22 cellular contexts compared by ENCODE assay signal in genomic region chr11:102784380-102784779, GRCh38. TPM values are rescaled to one million over a fixed set of nuclear protein-coding genes. Genes with fewer than 3 reads are reported as not detected.
A peak's percentile ranks its signal among the peaks of the same experiment; 100 is the strongest.
DNase-seq lines count a peak whose midpoint lies in the region; ATAC-seq, FAIRE-seq and TF ChIP-seq lines count a peak whose summit lies in the region.
"Had no signal": no experiment of that assay in that cellular context is flagged by ENCODE, and none has a peak within 500 bp of the region (broad histone marks: within the 10 kb centered on the region; RNA-seq: fewer than 3 reads in every experiment).

No MANE protein-coding gene starts in this region.

- FAIRE-seq in HepG2 (lab: Jason Lieb, UNC) = no peak
- FAIRE-seq: A204.1, G401.6, GM18507, H54 had no signal

- ATAC-seq in HepG2 = no peak
- ATAC-seq in right lobe of liver = no peak
- ATAC-seq in foreskin keratinocyte = no peak
- ATAC-seq: GM23338 had no signal

- DNase-seq in HepG2 (ENCODE audit: low spot score) = no peak
- no peak for DNase-seq in right lobe of liver
- no peak for DNase-seq in foreskin keratinocyte
- DNase-seq in EL = no peak
- no peak for DNase-seq in NCI-H446 (lab: John Stamatoyannopoulos, UW)
- DNase-seq: ACHN; BE2C; C1 segment of cervical spinal cord; CD4-positive, CD25-positive, alpha-beta regulatory T cell; CD8-positive, alpha-beta memory T cell; DMS 273 treated with DMSO at 0.1 percent for 48 hours; DMS53; DND-41; HCEC 1CT; HFFc6 had no signal

- no peaks in the 10 kb centered on the region for H4K20me1 ChIP-seq in HepG2 (ENCODE audit: insufficient read depth, low read length)

- 26% methylated on average over 3 of the region's 3 CpGs for WGBS in HepG2 (ENCODE audit: low lambda C conversion rate)
- WGBS in right lobe of liver (ENCODE audit: insufficient coverage, low coverage, low lambda C conversion rate, missing lambda C conversion rate) = 72% methylated on average over 3 of the region's 3 CpGs

- CTCF ChIA-PET in HepG2 (lab: Yijun Ruan, JAX; ENCODE audit: low intra/inter-chr PET ratio, low total read pairs) = no interaction called here

- BruUV-seq in HepG2 (replicated peaks; lab: Mats Ljungman, UMichigan) = no TSS peak

- H3K4me3 ChIP-seq in HepG2 (replicated peaks in 1 of 3; ENCODE audit: insufficient read depth in 1 of 3, low read depth in 2 of 3, low read length in 3 of 3) = no peak overlapping the region
- no peak overlapping the region for H3K4me3 ChIP-seq in right lobe of liver
- H3K4me3 ChIP-seq: GM23338 had no signal

- H3K9me3 ChIP-seq in HepG2 (ENCODE audit: low read length) (no peaks in the 10 kb centered on the region), right lobe of liver (no peaks in the 10 kb centered on the region)
- H3K9me3 ChIP-seq: BE2C had no signal

- no peak for TF ChIP-seq POLR2A in HepG2 (IDR thresholded peaks at IDR 0.05; ENCODE audit: insufficient read depth in 1 of 2, low read depth in 2 of 2, low read length in 2 of 2)
- no peak for TF ChIP-seq POLR2A in right lobe of liver (IDR thresholded peaks at IDR 0.05)

- H3K4me1 ChIP-seq in HepG2 (ENCODE audit: insufficient read depth, low read length) (no peaks in the 10 kb centered on the region), right lobe of liver (no peaks in the 10 kb centered on the region), foreskin keratinocyte (peaks cover 22% of the 10 kb centered on the region)
- H3K4me1 ChIP-seq: BE2C had no signal

- in situ Hi-C loops in HepG2 (cut with HindIII; ENCODE audit: extremely low pct_ligation_motif_present, low pct_unique_long_range_greater_than_20kb) = no loop called here

- POLR2A ChIA-PET in HepG2 (lab: Yijun Ruan, JAX) = no interaction called here

- H3K79me2 ChIP-seq in HepG2 (ENCODE audit: insufficient read depth, low read length) = no peaks in the 10 kb centered on the region

- H3K4me2 ChIP-seq in HepG2 (ENCODE audit: low read depth, low read length) = no peak overlapping the region
- H3K4me2 ChIP-seq: GM23338 had no signal

- H2AFZ ChIP-seq in HepG2 (ENCODE audit: low read length) = no peak overlapping the region
- H2AFZ ChIP-seq: GM23338 had no signal

- no peak for TF ChIP-seq RAD21 in HepG2 (CRISPR knock-in tag; IDR thresholded peaks at IDR 0.05)

- intact Hi-C loops in HepG2 (cut with micrococcal nuclease; ENCODE audit: unreplicated experiment) (no loop called here), right lobe of liver (cut with DNase I) (no loop called here)

- H3K27me3 ChIP-seq in HepG2 (ENCODE audit: control insufficient read depth in 1 of 2, insufficient read depth in 2 of 2, low read length in 2 of 2) (no peaks in the 10 kb centered on the region), right lobe of liver (no peaks in the 10 kb centered on the region), foreskin keratinocyte (no peaks in the 10 kb centered on the region)
- H3K27me3 ChIP-seq: BE2C had no signal

- no peak overlapping the region for H3K9ac ChIP-seq in HepG2 (ENCODE audit: insufficient read depth, low read depth, low read length)

- TF ChIP-seq CTCF in HepG2 (CRISPR knock-in tag; IDR thresholded peaks at IDR 0.05) (no peak), right lobe of liver (IDR thresholded peaks at IDR 0.05) (no peak), VCaP (conservative IDR thresholded peaks at IDR 0.05) (no peak), foreskin keratinocyte (conservative IDR thresholded peaks at IDR 0.05) (no peak)

- no peak overlapping the region for H3K27ac ChIP-seq in HepG2 (ENCODE audit: extremely low read length, insufficient read depth, low read length)
- H3K27ac ChIP-seq in right lobe of liver = no peak overlapping the region
- peak overlapping the region; percentile 91 for H3K27ac ChIP-seq in VCaP
- H3K27ac ChIP-seq in foreskin keratinocyte = peak overlapping the region; percentile 69

- H3K36me3 ChIP-seq in HepG2 (replicated peaks in 1 of 2; ENCODE audit: control insufficient read depth in 1 of 2, insufficient read depth in 2 of 2, low read length in 2 of 2) (no peaks in the 10 kb centered on the region), right lobe of liver (no peaks in the 10 kb centered on the region)
- H3K36me3 ChIP-seq: BE2C had no signal

- TF ChIP-seq EP300 in HepG2 (IDR thresholded peaks at IDR 0.05; ENCODE audit: low read depth in 2 of 2, low read length in 2 of 2) (no peak), HepG2 (CRISPR knock-in tag; IDR thresholded peaks at IDR 0.05; ENCODE audit: borderline replicate concordance) (no peak)

RNA-seq across cellular contexts. Expression of gene MMP10, which starts 4.0 kb away (rescaled TPM):
- total RNA-seq in HepG2 (2016; rRNA removed; fragmentation: Illumina TruSeq; extraction: Trizol) = not detected in 2 replicates
- total RNA-seq in HepG2 (2016; cell fraction: cytosol; rRNA removed; fragmentation: Illumina TruSeq; extraction: Trizol; ENCODE audit: low read depth) = not detected in 2 replicates
- not detected in 2 replicates for total RNA-seq in HepG2 (2016; cell fraction: insoluble cytoplasmic fraction; rRNA removed; fragmentation: Illumina TruSeq; extraction: Trizol)
- total RNA-seq in HepG2 (2016; cell fraction: membrane; rRNA removed; fragmentation: Illumina TruSeq; extraction: Trizol) = not detected in 2 replicates
- total RNA-seq in HepG2 (2016; cell fraction: nucleus; rRNA removed; fragmentation: Illumina TruSeq; extraction: Trizol) = not detected in 2 replicates
- 0.03 and 0.18 TPM in 2 replicates for polyA plus RNA-seq in HepG2 (2011; rRNA removed)
- 0.07 and 0.14 TPM in 2 replicates for polyA plus RNA-seq in HepG2 (2011; cell fraction: cytosol; rRNA removed)
- polyA plus RNA-seq in HepG2 (2011; cell fraction: nucleus; rRNA removed) = 0.07 TPM in 1 of 2 replicates, not detected in the other
- not detected in 2 replicates for polyA plus RNA-seq in HepG2 (2012)
- not detected in 2 replicates for polyA plus RNA-seq in HepG2 (2016; cell fraction: cytosol; fragmentation: Illumina TruSeq; extraction: Trizol; ENCODE audit: low read depth)
- not detected in 2 replicates for polyA plus RNA-seq in HepG2 (2016; cell fraction: insoluble cytoplasmic fraction; fragmentation: Illumina TruSeq; extraction: Trizol; ENCODE audit: low read depth)
- polyA plus RNA-seq in HepG2 (2016; cell fraction: membrane; fragmentation: Illumina TruSeq; extraction: Trizol; ENCODE audit: low read depth) = not detected in 2 replicates
- not detected in 2 replicates for polyA plus RNA-seq in HepG2 (2016; cell fraction: nucleus; fragmentation: Illumina TruSeq; extraction: Trizol; ENCODE audit: insufficient read depth, low read depth)
- not detected in 2 replicates for polyA minus RNA-seq in HepG2 (2011; rRNA and poly(A)+ RNA removed; ENCODE audit: low replicate concordance)
- polyA minus RNA-seq in HepG2 (2011; cell fraction: cytosol; rRNA and poly(A)+ RNA removed) = not detected in 2 replicates
- not detected in 2 replicates for polyA minus RNA-seq in HepG2 (2011; cell fraction: nucleus; rRNA and poly(A)+ RNA removed)
- total RNA-seq in right lobe of liver = under 1 TPM in 1 of 6 experiments, not detected in 5; 0.35 TPM
- total RNA-seq in foreskin keratinocyte = 1.7 and 5.2 TPM in 2 replicates
- polyA plus RNA-seq in foreskin keratinocyte = 1.8 and 4.4 TPM in 2 replicates
- total RNA-seq: CD4-positive, CD25-positive, alpha-beta regulatory T cell; CD8-positive, alpha-beta memory T cell had no signal
- polyA plus RNA-seq: CD4-positive, CD25-positive, alpha-beta regulatory T cell; CD8-positive, alpha-beta memory T cell; GM23338; IgD-negative memory B cell had no signal

RNA-seq across cellular contexts. Expression of gene MMP1, which starts 13.6 kb away (rescaled TPM):
- total RNA-seq in HepG2 (2016; rRNA removed; fragmentation: Illumina TruSeq; extraction: Trizol) = 0.09 TPM in 1 of 2 replicates, not detected in the other
- not detected in 2 replicates for total RNA-seq in HepG2 (2016; cell fraction: cytosol; rRNA removed; fragmentation: Illumina TruSeq; extraction: Trizol; ENCODE audit: low read depth)
- total RNA-seq in HepG2 (2016; cell fraction: insoluble cytoplasmic fraction; rRNA removed; fragmentation: Illumina TruSeq; extraction: Trizol) = 0.15 and 0.19 TPM in 2 replicates
- not detected in 2 replicates for total RNA-seq in HepG2 (2016; cell fraction: membrane; rRNA removed; fragmentation: Illumina TruSeq; extraction: Trizol)
- total RNA-seq in HepG2 (2016; cell fraction: nucleus; rRNA removed; fragmentation: Illumina TruSeq; extraction: Trizol) = not detected in 2 replicates
- polyA plus RNA-seq in HepG2 (2011; rRNA removed) = 0.21 and 0.30 TPM in 2 replicates
- 0.15 and 0.32 TPM in 2 replicates for polyA plus RNA-seq in HepG2 (2011; cell fraction: cytosol; rRNA removed)
- not detected in 2 replicates for polyA plus RNA-seq in HepG2 (2011; cell fraction: nucleus; rRNA removed)
- 0.08 TPM in 1 of 2 replicates, not detected in the other for polyA plus RNA-seq in HepG2 (2012)
- 0.07 TPM in 1 of 2 replicates, not detected in the other for polyA plus RNA-seq in HepG2 (2016; cell fraction: cytosol; fragmentation: Illumina TruSeq; extraction: Trizol; ENCODE audit: low read depth)
- not detected in 2 replicates for polyA plus RNA-seq in HepG2 (2016; cell fraction: insoluble cytoplasmic fraction; fragmentation: Illumina TruSeq; extraction: Trizol; ENCODE audit: low read depth)
- polyA plus RNA-seq in HepG2 (2016; cell fraction: membrane; fragmentation: Illumina TruSeq; extraction: Trizol; ENCODE audit: low read depth) = not detected in 2 replicates
- polyA plus RNA-seq in HepG2 (2016; cell fraction: nucleus; fragmentation: Illumina TruSeq; extraction: Trizol; ENCODE audit: insufficient read depth, low read depth) = not detected in 2 replicates
- not detected in 2 replicates for polyA minus RNA-seq in HepG2 (2011; rRNA and poly(A)+ RNA removed; ENCODE audit: low replicate concordance)
- not detected in 2 replicates for polyA minus RNA-seq in HepG2 (2011; cell fraction: cytosol; rRNA and poly(A)+ RNA removed)
- polyA minus RNA-seq in HepG2 (2011; cell fraction: nucleus; rRNA and poly(A)+ RNA removed) = not detected in 2 replicates
- total RNA-seq in right lobe of liver = under 1 TPM in 1 of 6 experiments, not detected in 5; 0.22 TPM
- 34.4 and 62.3 TPM in 2 replicates for total RNA-seq in foreskin keratinocyte
- polyA plus RNA-seq in foreskin keratinocyte = 27.8 and 43.4 TPM in 2 replicates
- total RNA-seq: CD4-positive, CD25-positive, alpha-beta regulatory T cell; CD8-positive, alpha-beta memory T cell; GM23338 had no signal
- polyA plus RNA-seq: CD4-positive, CD25-positive, alpha-beta regulatory T cell; CD8-positive, alpha-beta memory T cell; GM23338; IgD-negative memory B cell had no signal

RNA-seq across cellular contexts. Expression of gene MMP3, which starts 59.0 kb away (rescaled TPM):
- 0.49 and 1.2 TPM in 2 replicates for total RNA-seq in HepG2 (2016; rRNA removed; fragmentation: Illumina TruSeq; extraction: Trizol)
- total RNA-seq in HepG2 (2016; cell fraction: cytosol; rRNA removed; fragmentation: Illumina TruSeq; extraction: Trizol; ENCODE audit: low read depth) = 0.26 TPM in 1 of 2 replicates, not detected in the other
- 1.1 TPM in 2 replicates for total RNA-seq in HepG2 (2016; cell fraction: insoluble cytoplasmic fraction; rRNA removed; fragmentation: Illumina TruSeq; extraction: Trizol)
- 0.31 and 0.34 TPM in 2 replicates for total RNA-seq in HepG2 (2016; cell fraction: membrane; rRNA removed; fragmentation: Illumina TruSeq; extraction: Trizol)
- 0.65 and 0.94 TPM in 2 replicates for total RNA-seq in HepG2 (2016; cell fraction: nucleus; rRNA removed; fragmentation: Illumina TruSeq; extraction: Trizol)
- polyA plus RNA-seq in HepG2 (2011; rRNA removed) = 0.94 and 1.5 TPM in 2 replicates
- 0.94 and 1.2 TPM in 2 replicates for polyA plus RNA-seq in HepG2 (2011; cell fraction: cytosol; rRNA removed)
- 0.43 and 0.77 TPM in 2 replicates for polyA plus RNA-seq in HepG2 (2011; cell fraction: nucleus; rRNA removed)
- polyA plus RNA-seq in HepG2 (2012) = 0.33 and 0.63 TPM in 2 replicates
- polyA plus RNA-seq in HepG2 (2016; cell fraction: cytosol; fragmentation: Illumina TruSeq; extraction: Trizol; ENCODE audit: low read depth) = 0.15 and 0.17 TPM in 2 replicates
- 0.53 and 0.59 TPM in 2 replicates for polyA plus RNA-seq in HepG2 (2016; cell fraction: insoluble cytoplasmic fraction; fragmentation: Illumina TruSeq; extraction: Trizol; ENCODE audit: low read depth)
- polyA plus RNA-seq in HepG2 (2016; cell fraction: membrane; fragmentation: Illumina TruSeq; extraction: Trizol; ENCODE audit: low read depth) = 0.29 and 0.79 TPM in 2 replicates
- polyA plus RNA-seq in HepG2 (2016; cell fraction: nucleus; fragmentation: Illumina TruSeq; extraction: Trizol; ENCODE audit: insufficient read depth, low read depth) = 2.2 and 2.5 TPM in 2 replicates
- 0.48 TPM in 1 of 2 replicates, not detected in the other for polyA minus RNA-seq in HepG2 (2011; rRNA and poly(A)+ RNA removed; ENCODE audit: low replicate concordance)
- polyA minus RNA-seq in HepG2 (2011; cell fraction: cytosol; rRNA and poly(A)+ RNA removed) = 0.40 and 0.62 TPM in 2 replicates
- polyA minus RNA-seq in HepG2 (2011; cell fraction: nucleus; rRNA and poly(A)+ RNA removed) = 0.26 and 1.5 TPM in 2 replicates
- not detected for total RNA-seq in right lobe of liver
- 0.10 and 0.21 TPM in 2 replicates for total RNA-seq in foreskin keratinocyte
- 0.15 and 0.16 TPM in 2 replicates for polyA plus RNA-seq in foreskin keratinocyte
- total RNA-seq: CD4-positive, CD25-positive, alpha-beta regulatory T cell; CD8-positive, alpha-beta memory T cell; GM23338 had no signal
- polyA plus RNA-seq: CD4-positive, CD25-positive, alpha-beta regulatory T cell; CD8-positive, alpha-beta memory T cell; IgD-negative memory B cell had no signal

RNA-seq across cellular contexts. Expression of gene MMP8, which starts 59.6 kb away (rescaled TPM):
- not detected in 2 replicates for total RNA-seq in HepG2 (2016; rRNA removed; fragmentation: Illumina TruSeq; extraction: Trizol)
- total RNA-seq in HepG2 (2016; cell fraction: cytosol; rRNA removed; fragmentation: Illumina TruSeq; extraction: Trizol; ENCODE audit: low read depth) = not detected in 2 replicates
- not detected in 2 replicates for total RNA-seq in HepG2 (2016; cell fraction: insoluble cytoplasmic fraction; rRNA removed; fragmentation: Illumina TruSeq; extraction: Trizol)
- not detected in 2 replicates for total RNA-seq in HepG2 (2016; cell fraction: membrane; rRNA removed; fragmentation: Illumina TruSeq; extraction: Trizol)
- total RNA-seq in HepG2 (2016; cell fraction: nucleus; rRNA removed; fragmentation: Illumina TruSeq; extraction: Trizol) = not detected in 2 replicates
- not detected in 2 replicates for polyA plus RNA-seq in HepG2 (2011; rRNA removed)
- polyA plus RNA-seq in HepG2 (2011; cell fraction: cytosol; rRNA removed) = not detected in 2 replicates
- polyA plus RNA-seq in HepG2 (2011; cell fraction: nucleus; rRNA removed) = not detected in 2 replicates
- polyA plus RNA-seq in HepG2 (2012) = not detected in 2 replicates
- polyA plus RNA-seq in HepG2 (2016; cell fraction: cytosol; fragmentation: Illumina TruSeq; extraction: Trizol; ENCODE audit: low read depth) = not detected in 2 replicates
- polyA plus RNA-seq in HepG2 (2016; cell fraction: insoluble cytoplasmic fraction; fragmentation: Illumina TruSeq; extraction: Trizol; ENCODE audit: low read depth) = not detected in 2 replicates
- polyA plus RNA-seq in HepG2 (2016; cell fraction: membrane; fragmentation: Illumina TruSeq; extraction: Trizol; ENCODE audit: low read depth) = not detected in 2 replicates
- polyA plus RNA-seq in HepG2 (2016; cell fraction: nucleus; fragmentation: Illumina TruSeq; extraction: Trizol; ENCODE audit: insufficient read depth, low read depth) = not detected in 2 replicates
- not detected in 2 replicates for polyA minus RNA-seq in HepG2 (2011; rRNA and poly(A)+ RNA removed; ENCODE audit: low replicate concordance)
- not detected in 2 replicates for polyA minus RNA-seq in HepG2 (2011; cell fraction: cytosol; rRNA and poly(A)+ RNA removed)
- polyA minus RNA-seq in HepG2 (2011; cell fraction: nucleus; rRNA and poly(A)+ RNA removed) = not detected in 2 replicates
- total RNA-seq in right lobe of liver = 1 to 10 TPM in 1 of 6 experiments, under 1 TPM in 4, not detected in 1; 0.14 to 1.2 (median 0.74) TPM
- total RNA-seq in foreskin keratinocyte = not detected in 2 replicates
- not detected in 2 replicates for polyA plus RNA-seq in foreskin keratinocyte
- total RNA-seq: CD4-positive, CD25-positive, alpha-beta regulatory T cell; CD8-positive, alpha-beta memory T cell; GM23338; HFFc6 had no signal
- polyA plus RNA-seq: CD4-positive, CD25-positive, alpha-beta regulatory T cell; CD8-positive, alpha-beta memory T cell; GM23338; IgD-negative memory B cell had no signal

Comparison
In these comparisons a context has a peak if more than half of its experiments do, and no peak if none do; other contexts are left out.
1. H3K27ac ChIP-seq: peak in VCaP (single experiment) and foreskin keratinocyte (single experiment); none in HepG2 (single experiment) and right lobe of liver (0 of 3).
2. RNA of gene MMP1, which starts 13.6 kb away (total RNA-seq): 34.4 to 62.3 TPM in foreskin keratinocyte; 0.09 to 0.19 TPM in HepG2 and 0.22 TPM in right lobe of liver; every median in the first group is over 10 times any median in the second.